Comparison of ENCODE assay signal across 23 cellular contexts in genomic region chr20:24493661-24494459, GRCh38. TPM values are rescaled to one million over a fixed set of nuclear protein-coding genes. Genes with fewer than 3 reads are reported as not detected.
DNase-seq lines count a peak whose midpoint lies in the region; ATAC-seq and TF ChIP-seq lines count a peak whose summit lies in the region.
"Had no signal": no experiment of that assay in that cellular context is flagged by ENCODE, and none has a peak within 500 bp of the region (broad histone marks: within the 10 kb centered on the region; RNA-seq: fewer than 3 reads in every experiment).

No MANE protein-coding gene starts in this region.

- DNase-seq in GM23338 (ENCODE audit: low spot score) (no peak), WTC11 (ENCODE audit: low spot score) (no peak), mesenteric fat pad (ENCODE audit: low spot score) (peak; percentile 81), NCI-H187 (lab: John Stamatoyannopoulos, UW) (no peak), OCI-M1 (lab: John Stamatoyannopoulos, UW) (no peak)
- DNase-seq in activated naive CD8-positive, alpha-beta T cell treated with anti-CD3 and anti-CD28 coated beads, Interleukin-2, amount 50 U/mL, for 24 hours = no peak
- DNase-seq: DMS153, DND-41, GOT3, NCI-H1048, NCI-H1417, NCI-H1694, NCI-H2081, NCI-H2171, NCI-H226, NCI-H510A, NCI-H69, SIG-M5 had no signal

- ATAC-seq in GM23338 (no peak), WTC11 (no peak), HG03460 (IDR thresholded peaks at IDR 0.05; ENCODE audit: unreplicated experiment) (no peak)
- no peak for ATAC-seq in activated naive CD8-positive, alpha-beta T cell treated with anti-CD3 and anti-CD28 coated beads, Interleukin-2, amount 50 U/mL, for 24 hours
- ATAC-seq: Panc1 had no signal

- CTCF ChIA-PET in WTC11 (lab: Charles Lee) = interaction anchor here (1.1 to 1.5 kb wide), 2 partner anchors 214 to 287 kb away, joined by 3 to 4 read pairs; no protein-coding TSS in a partner anchor

- H3F3A ChIP-seq in GM23338 (replicated peaks; ENCODE audit: low read depth) = no peaks in the 10 kb centered on the region

- no peaks in the 10 kb centered on the region for H4K20me1 ChIP-seq in GM23338 (replicated peaks; ENCODE audit: insufficient read depth)

- H3K79me2 ChIP-seq in GM23338 (replicated peaks; ENCODE audit: insufficient read depth) = no peaks in the 10 kb centered on the region

- no peak overlapping the region for H3K27ac ChIP-seq in GM23338 (ENCODE audit: low read depth)
- H3K27ac ChIP-seq: SK-N-MC had no signal

- POLR2A ChIA-PET in WTC11 (lab: Charles Lee) = no interaction called here

- no peak overlapping the region for H2AFZ ChIP-seq in GM23338

- H3K4me1 Mint-ChIP-seq in GM23338 (peaks cover 33% of the 10 kb centered on the region), WTC11 (peaks cover 32% of the 10 kb centered on the region)
- H3K4me1 Mint-ChIP-seq in activated naive CD8-positive, alpha-beta T cell treated with anti-CD3 and anti-CD28 coated beads, Interleukin-2, amount 50 U/mL, for 24 hours = no peaks in the 10 kb centered on the region
- H3K4me1 Mint-ChIP-seq: CD14-positive monocyte had no signal

- H3K9me3 Mint-ChIP-seq in GM23338 = no peaks in the 10 kb centered on the region; the same call in 2 of the 3 replicates
- H3K9me3 Mint-ChIP-seq in WTC11 = no peaks in the 10 kb centered on the region
- H3K9me3 Mint-ChIP-seq in activated naive CD8-positive, alpha-beta T cell treated with anti-CD3 and anti-CD28 coated beads, Interleukin-2, amount 50 U/mL, for 24 hours = no peaks in the 10 kb centered on the region

- H3K9me2 ChIP-seq in GM23338 (ENCODE audit: insufficient read depth) = no peaks in the 10 kb centered on the region

- TF ChIP-seq CTCF in GM23338 (conservative IDR thresholded peaks at IDR 0.05; ENCODE audit: low read depth in 2 of 2) (no peak), WTC11 (IDR thresholded peaks at IDR 0.05) (no peak)

- H3K27me3 Mint-ChIP-seq in GM23338 (ENCODE audit: insufficient read depth, low read depth, poor library complexity) (peaks cover 13% of the 10 kb centered on the region), WTC11 (ENCODE audit: low read depth) (no peaks in the 10 kb centered on the region)
- H3K27me3 Mint-ChIP-seq in activated naive CD8-positive, alpha-beta T cell treated with anti-CD3 and anti-CD28 coated beads, Interleukin-2, amount 50 U/mL, for 24 hours = no peaks in the 10 kb centered on the region

- H3K4me3 Mint-ChIP-seq in GM23338 = no peak overlapping the region
- H3K4me3 Mint-ChIP-seq in WTC11 = no peak overlapping the region
- no peak overlapping the region for H3K4me3 Mint-ChIP-seq in activated naive CD8-positive, alpha-beta T cell treated with anti-CD3 and anti-CD28 coated beads, Interleukin-2, amount 50 U/mL, for 24 hours
- H3K4me3 Mint-ChIP-seq: CD14-positive monocyte had no signal

- H3K4me1 ChIP-seq in GM23338 (ENCODE audit: insufficient read depth) = peaks cover 11% of the 10 kb centered on the region

- H3K27ac Mint-ChIP-seq in GM23338 (peak overlapping the region; percentile 84; the same call in 1 of the 2 replicates), WTC11 (peak overlapping the region; percentile 47; the same call in 1 of the 2 replicates)
- no peak overlapping the region for H3K27ac Mint-ChIP-seq in activated naive CD8-positive, alpha-beta T cell treated with anti-CD3 and anti-CD28 coated beads, Interleukin-2, amount 50 U/mL, for 24 hours
- H3K27ac Mint-ChIP-seq: CD14-positive monocyte had no signal

- no peaks in the 10 kb centered on the region for H3K27me3 ChIP-seq in GM23338 (ENCODE audit: insufficient read depth)

- no peak overlapping the region for H3K4me2 ChIP-seq in GM23338

- H3K36me3 ChIP-seq in GM23338 (ENCODE audit: insufficient read depth) = no peaks in the 10 kb centered on the region

- H3K36me3 Mint-ChIP-seq in GM23338 (ENCODE audit: low read depth) (peaks cover 5% of the 10 kb centered on the region; the same call in 2 of the 3 replicates), WTC11 (peaks cover 4% of the 10 kb centered on the region; the same call in 1 of the 2 replicates)
- H3K36me3 Mint-ChIP-seq in activated naive CD8-positive, alpha-beta T cell treated with anti-CD3 and anti-CD28 coated beads, Interleukin-2, amount 50 U/mL, for 24 hours (ENCODE audit: low read depth) = no peaks in the 10 kb centered on the region
- H3K36me3 Mint-ChIP-seq: CD14-positive monocyte had no signal

- no peak overlapping the region for H3K4me3 ChIP-seq in GM23338
- H3K4me3 ChIP-seq: SK-N-MC had no signal

TF ChIP-seq in GM23338, 12 proteins besides CTCF, POLR2A, EP300 and RAD21:
- TF ChIP-seq ZNF331 (CRISPR knock-in tag; IDR thresholded peaks at IDR 0.05; ENCODE audit: low read depth) = no peak

TF ChIP-seq in WTC11, 78 proteins besides CTCF, POLR2A, EP300 and RAD21:
- TF ChIP-seq, protein P1, sequence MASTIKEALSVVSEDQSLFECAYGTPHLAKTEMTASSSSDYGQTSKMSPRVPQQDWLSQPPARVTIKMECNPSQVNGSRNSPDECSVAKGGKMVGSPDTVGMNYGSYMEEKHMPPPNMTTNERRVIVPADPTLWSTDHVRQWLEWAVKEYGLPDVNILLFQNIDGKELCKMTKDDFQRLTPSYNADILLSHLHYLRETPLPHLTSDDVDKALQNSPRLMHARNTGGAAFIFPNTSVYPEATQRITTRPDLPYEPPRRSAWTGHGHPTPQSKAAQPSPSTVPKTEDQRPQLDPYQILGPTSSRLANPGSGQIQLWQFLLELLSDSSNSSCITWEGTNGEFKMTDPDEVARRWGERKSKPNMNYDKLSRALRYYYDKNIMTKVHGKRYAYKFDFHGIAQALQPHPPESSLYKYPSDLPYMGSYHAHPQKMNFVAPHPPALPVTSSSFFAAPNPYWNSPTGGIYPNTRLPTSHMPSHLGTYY (CRISPR knock-in tag; IDR thresholded peaks at IDR 0.05) = no peak
- no peak for TF ChIP-seq CREM (CRISPR knock-in tag; IDR thresholded peaks at IDR 0.05)
- no peak for TF ChIP-seq IRF2 (CRISPR knock-in tag; IDR thresholded peaks at IDR 0.05; ENCODE audit: borderline replicate concordance, low read depth)

RNA-seq across cellular contexts. Expression of gene SYNDIG1, which starts 24.4 kb away (rescaled TPM):
- 4.8 and 7.4 TPM in 2 replicates for total RNA-seq in GM23338 (2014; rRNA removed; shearing (Covaris generic))
- 2.8 and 3.0 TPM in 2 replicates for polyA plus RNA-seq in GM23338 (2016; fragmentation: Nextera tagmentation; extraction: Ambion mirVana)
- total RNA-seq in WTC11 (2021) (5.0 to 6.4 TPM (median 6.0 TPM) in 3 replicates), mesenteric fat pad (0.77 TPM)
- total RNA-seq: HT-29 had no signal
- polyA plus RNA-seq: CD14-positive monocyte had no signal
